ENCODE assay signal across 10 cellular contexts in genomic region chr12:106581543-106582263, GRCh38. TPM values are rescaled to one million over a fixed set of nuclear protein-coding genes. Genes with fewer than 3 reads are reported as not detected.
A peak's percentile ranks its signal among the peaks of the same experiment; 100 is the strongest.
DNase-seq lines count a peak whose midpoint lies in the region; ATAC-seq and TF ChIP-seq lines count a peak whose summit lies in the region.
"Had no signal": no experiment of that assay in that cellular context is flagged by ENCODE, and none has a peak within 500 bp of the region (broad histone marks: within the 10 kb centered on the region; RNA-seq: fewer than 3 reads in every experiment).

No MANE protein-coding gene starts in this region.

- no peaks in the 10 kb centered on the region; the same call in 1 of the 2 replicates for H3K4me1 ChIP-seq in ES-I3 (ENCODE audit: insufficient read depth, low read length)

- peaks cover 43% of the 10 kb centered on the region for H3K4me1 Mint-ChIP-seq in osteocyte (ENCODE audit: unreplicated experiment)

- H3K36me3 Mint-ChIP-seq in osteocyte (ENCODE audit: unreplicated experiment) = peaks cover 2% of the 10 kb centered on the region

- peak overlapping the region; percentile 50 for H3K4me3 Mint-ChIP-seq in osteocyte (ENCODE audit: unreplicated experiment)

- H3K9me3 Mint-ChIP-seq in osteocyte (ENCODE audit: unreplicated experiment) = no peaks in the 10 kb centered on the region

- no peak overlapping the region for H3K27ac Mint-ChIP-seq in osteocyte (ENCODE audit: unreplicated experiment)

- ATAC-seq in GM19328 (IDR thresholded peaks at IDR 0.05; ENCODE audit: unreplicated experiment) (no peak), HG03439 (IDR thresholded peaks at IDR 0.05; ENCODE audit: unreplicated experiment) (no peak)
- ATAC-seq: left colon had no signal

- H3K36me3 ChIP-seq in ES-I3 (ENCODE audit: insufficient read depth, low read length) = no peaks in the 10 kb centered on the region

- H3K4me3 ChIP-seq in fibroblast of villous mesenchyme (ENCODE audit: low read depth, low read length) = no peak overlapping the region

- peak overlapping the region; percentile 19; the same call in 1 of the 2 replicates for H3K9ac ChIP-seq in ES-I3 (ENCODE audit: low read depth, low read length)

- peaks cover 85% of the 10 kb centered on the region for H3K27me3 Mint-ChIP-seq in osteocyte (ENCODE audit: unreplicated experiment)

- DNase-seq in NCI-H748 treated with DMSO at 0.1 percent for 48 hours (lab: John Stamatoyannopoulos, UW) = peak; percentile 31
- DNase-seq in fibroblast of villous mesenchyme (ENCODE audit: low read depth) = peak; percentile 6
- DNase-seq in osteocyte (ENCODE audit: extremely low spot score, unreplicated experiment) = no peak
- DNase-seq in NAMALWA (ENCODE audit: low spot score) = no peak
- DNase-seq in NOMO-1 treated with DMSO at 0.1 percent for 48 hours (lab: John Stamatoyannopoulos, UW; ENCODE audit: unreplicated experiment) = no peak
- DNase-seq: left colon had no signal

- H3K9me3 ChIP-seq in ES-I3 (ENCODE audit: control insufficient read depth, insufficient read depth, low read length) = no peaks in the 10 kb centered on the region

- TF ChIP-seq CTCF in fibroblast of villous mesenchyme (IDR thresholded peaks at IDR 0.05; ENCODE audit: insufficient read depth, low read depth, low read length) = no peak
- no peak for TF ChIP-seq CTCF in osteocyte (IDR thresholded peaks at IDR 0.05)

RNA-seq across cellular contexts. Expression of gene RFX4, which starts 1.1 kb away (rescaled TPM):
- not detected in 2 replicates for total RNA-seq in fibroblast of villous mesenchyme
- total RNA-seq in osteocyte = not detected in 2 replicates
- total RNA-seq: SK-MEL-5 had no signal

Comparison
In these comparisons a context has a peak if more than half of its experiments do, and no peak if none do; other contexts are left out.
1. DNase-seq: peak in NCI-H748 treated with DMSO at 0.1 percent for 48 hours (single experiment) and fibroblast of villous mesenchyme (single experiment); none in osteocyte (single experiment), NAMALWA (single experiment) and NOMO-1 treated with DMSO at 0.1 percent for 48 hours (single experiment).